In genomic region chr4:128579454-128579853, GRCh38 we compare ENCODE assay signal across 1 cellular context.
A peak's percentile ranks its signal among the peaks of the same experiment; 100 is the strongest.
TF ChIP-seq lines count a peak whose summit lies in the region.

No MANE protein-coding gene starts in this region.

TF ChIP-seq in K562, 482 proteins besides CTCF, POLR2A, EP300 and RAD21 (continued from another document):
- TF ChIP-seq TFE3 (CRISPR knock-in tag; IDR thresholded peaks at IDR 0.05) = no peak
- no peak for TF ChIP-seq CEBPG (CRISPR knock-in tag; IDR thresholded peaks at IDR 0.05)
- peak; percentile 25 to 56 for TF ChIP-seq CEBPG (tag; conservative IDR thresholded peaks at IDR 0.05 in 1 of 2, IDR thresholded peaks at IDR 0.05 in 1 of 2)
- TF ChIP-seq ZNF253 (CRISPR knock-in tag; conservative IDR thresholded peaks at IDR 0.05) = no peak
- 0 out of 2 replicates have a peak, but pooled peaks have one; percentile 32 for TF ChIP-seq ATF3 (IDR thresholded peaks at IDR 0.05)
- no peak for TF ChIP-seq ATF3 (CRISPR knock-in tag; conservative IDR thresholded peaks at IDR 0.05)
- no peak for TF ChIP-seq NFE2L1 (tag; IDR thresholded peaks at IDR 0.05; ENCODE audit: borderline replicate concordance, low read depth)
- no peak for TF ChIP-seq ARID4B (CRISPR knock-in tag; IDR thresholded peaks at IDR 0.05)
- TF ChIP-seq TBL1XR1 (IDR thresholded peaks at IDR 0.05; ENCODE audit: low read length in 2 of 2) = no peak
- no peak for TF ChIP-seq ZFP36 (IDR thresholded peaks at IDR 0.05; ENCODE audit: low read depth, low read length, partially characterized antibody)
- no peak for TF ChIP-seq RBM15 (IDR thresholded peaks at IDR 0.05; ENCODE audit: insufficient read depth, low read length)
- no peak for TF ChIP-seq ASH1L (IDR thresholded peaks at IDR 0.05; ENCODE audit: borderline replicate concordance, low read depth, partially characterized antibody)
- no peak for TF ChIP-seq RBBP5 (IDR thresholded peaks at IDR 0.05; ENCODE audit: borderline replicate concordance, insufficient read depth, low read length, poor library complexity, severe bottlenecking)
- no peak for TF ChIP-seq DPF2 (IDR thresholded peaks at IDR 0.05)
TF ChIP-seq in K562: peak in this region for 3.
